21 cellular contexts compared by ENCODE assay signal in genomic region chr15:78740904-78741274, GRCh38.
"Had no signal": no experiment of that assay in that cellular context is flagged by ENCODE, and none has a peak within 500 bp of the region (broad histone marks: within the 10 kb centered on the region; RNA-seq: fewer than 3 reads in every experiment).

No MANE protein-coding gene starts in this region.

- H3K4me1 ChIP-seq: breast epithelium, colonic mucosa, esophagus squamous epithelium, gastrocnemius medialis, parathyroid adenoma, right lobe of liver, tibial nerve, uterus had no signal

- H3K4me1 Mint-ChIP-seq: nephron had no signal

- H3K4me3 ChIP-seq: breast epithelium, colonic mucosa, esophagus squamous epithelium, gastrocnemius medialis, right lobe of liver, skin epidermis, suprapubic skin, tibial nerve, uterus had no signal

- H3K27ac Mint-ChIP-seq: activated naive CD4-positive, alpha-beta T cell treated with anti-CD3 and anti-CD28 coated beads for 36 hours; activated naive CD8-positive, alpha-beta T cell treated with anti-CD3 and anti-CD28 coated beads, Interleukin-2, amount 10 ng/mL, durations not matched to agents 7 days and 5 days; memory B cell; nephron; T-helper 17 cell had no signal

- H3K9me3 ChIP-seq: breast epithelium, colonic mucosa, esophagus squamous epithelium, gastrocnemius medialis, right lobe of liver, suprapubic skin, tibial nerve, uterus had no signal

- DNase-seq: activated CD4-positive, alpha-beta T cell treated with anti-CD3 and anti-CD28 coated beads for 4 hours; amniotic stem cell; esophagus squamous epithelium; uterus had no signal

- H3K4me3 Mint-ChIP-seq: activated naive CD4-positive, alpha-beta T cell treated with anti-CD3 and anti-CD28 coated beads for 36 hours; activated naive CD8-positive, alpha-beta T cell treated with anti-CD3 and anti-CD28 coated beads, Interleukin-2, amount 10 ng/mL, durations not matched to agents 7 days and 5 days; activated T-cell treated with anti-CD3 and anti-CD28 coated beads, Interleukin-2, amount 50 U/mL, for 4 hours; memory B cell; nephron; stimulated activated effector memory CD8-positive, alpha-beta T cell treated with anti-CD3 and anti-CD28 coated beads, Interleukin-12 subunit alpha, Interleukin-12 subunit beta, amount 100 ng/mL, for 72 hours; stimulated activated naive CD8-positive, alpha-beta T cell treated with anti-CD3 and anti-CD28 coated beads, Interleukin-15, amount 100 ng/mL, for 72 hours had no signal

- FAIRE-seq: islet of Langerhans had no signal

- H3K27me3 ChIP-seq: breast epithelium, colonic mucosa, gastrocnemius medialis, right lobe of liver, tibial nerve, uterus had no signal

- H3K36me3 ChIP-seq: breast epithelium, colonic mucosa, esophagus squamous epithelium, gastrocnemius medialis, right lobe of liver, suprapubic skin, tibial nerve, uterus had no signal

- H3K27ac ChIP-seq: breast epithelium, colonic mucosa, esophagus squamous epithelium, gastrocnemius medialis, parathyroid adenoma, right lobe of liver, skin epidermis, suprapubic skin, tibial nerve, uterus had no signal

- H3K36me3 Mint-ChIP-seq: activated naive CD8-positive, alpha-beta T cell treated with anti-CD3 and anti-CD28 coated beads, Interleukin-2, amount 10 ng/mL, durations not matched to agents 7 days and 5 days had no signal

- H3K9me3 Mint-ChIP-seq: activated naive CD4-positive, alpha-beta T cell treated with anti-CD3 and anti-CD28 coated beads for 36 hours; activated naive CD8-positive, alpha-beta T cell treated with anti-CD3 and anti-CD28 coated beads, Interleukin-2, amount 10 ng/mL, durations not matched to agents 7 days and 5 days; activated T-cell treated with anti-CD3 and anti-CD28 coated beads, Interleukin-2, amount 50 U/mL, for 4 hours; memory B cell; nephron; stimulated activated effector memory CD8-positive, alpha-beta T cell treated with anti-CD3 and anti-CD28 coated beads, Interleukin-12 subunit alpha, Interleukin-12 subunit beta, amount 100 ng/mL, for 72 hours; stimulated activated naive CD8-positive, alpha-beta T cell treated with anti-CD3 and anti-CD28 coated beads, Interleukin-15, amount 100 ng/mL, for 72 hours had no signal
